Comparison of ENCODE assay signal across 1 cellular context in the genomic region with DNA sequence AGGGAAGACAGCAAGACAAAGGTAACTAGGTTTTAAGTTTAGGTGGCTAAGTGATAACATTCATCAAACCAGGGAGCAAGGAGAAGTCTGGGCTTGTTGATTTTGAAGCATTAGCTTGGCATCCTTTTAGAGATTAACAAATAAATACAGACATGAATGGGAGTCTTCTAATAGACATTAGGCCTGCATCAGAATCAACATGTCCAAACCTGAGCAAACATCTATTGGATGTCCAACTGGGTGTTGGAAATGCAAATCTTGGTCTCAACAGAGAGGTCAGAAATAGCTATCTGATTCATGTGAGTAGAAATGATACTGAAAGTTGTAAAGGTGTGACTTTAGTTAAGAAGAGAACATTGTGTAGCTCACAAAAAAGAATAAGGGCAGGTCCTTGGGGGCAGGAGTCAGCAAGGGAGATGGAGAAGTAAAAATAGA.
TF ChIP-seq lines count a peak whose summit lies in the region.

No MANE protein-coding gene starts in this region.

TF ChIP-seq in GM23338, 12 proteins besides CTCF, POLR2A, EP300 and RAD21 (continued from another document):
- TF ChIP-seq, protein P1, sequence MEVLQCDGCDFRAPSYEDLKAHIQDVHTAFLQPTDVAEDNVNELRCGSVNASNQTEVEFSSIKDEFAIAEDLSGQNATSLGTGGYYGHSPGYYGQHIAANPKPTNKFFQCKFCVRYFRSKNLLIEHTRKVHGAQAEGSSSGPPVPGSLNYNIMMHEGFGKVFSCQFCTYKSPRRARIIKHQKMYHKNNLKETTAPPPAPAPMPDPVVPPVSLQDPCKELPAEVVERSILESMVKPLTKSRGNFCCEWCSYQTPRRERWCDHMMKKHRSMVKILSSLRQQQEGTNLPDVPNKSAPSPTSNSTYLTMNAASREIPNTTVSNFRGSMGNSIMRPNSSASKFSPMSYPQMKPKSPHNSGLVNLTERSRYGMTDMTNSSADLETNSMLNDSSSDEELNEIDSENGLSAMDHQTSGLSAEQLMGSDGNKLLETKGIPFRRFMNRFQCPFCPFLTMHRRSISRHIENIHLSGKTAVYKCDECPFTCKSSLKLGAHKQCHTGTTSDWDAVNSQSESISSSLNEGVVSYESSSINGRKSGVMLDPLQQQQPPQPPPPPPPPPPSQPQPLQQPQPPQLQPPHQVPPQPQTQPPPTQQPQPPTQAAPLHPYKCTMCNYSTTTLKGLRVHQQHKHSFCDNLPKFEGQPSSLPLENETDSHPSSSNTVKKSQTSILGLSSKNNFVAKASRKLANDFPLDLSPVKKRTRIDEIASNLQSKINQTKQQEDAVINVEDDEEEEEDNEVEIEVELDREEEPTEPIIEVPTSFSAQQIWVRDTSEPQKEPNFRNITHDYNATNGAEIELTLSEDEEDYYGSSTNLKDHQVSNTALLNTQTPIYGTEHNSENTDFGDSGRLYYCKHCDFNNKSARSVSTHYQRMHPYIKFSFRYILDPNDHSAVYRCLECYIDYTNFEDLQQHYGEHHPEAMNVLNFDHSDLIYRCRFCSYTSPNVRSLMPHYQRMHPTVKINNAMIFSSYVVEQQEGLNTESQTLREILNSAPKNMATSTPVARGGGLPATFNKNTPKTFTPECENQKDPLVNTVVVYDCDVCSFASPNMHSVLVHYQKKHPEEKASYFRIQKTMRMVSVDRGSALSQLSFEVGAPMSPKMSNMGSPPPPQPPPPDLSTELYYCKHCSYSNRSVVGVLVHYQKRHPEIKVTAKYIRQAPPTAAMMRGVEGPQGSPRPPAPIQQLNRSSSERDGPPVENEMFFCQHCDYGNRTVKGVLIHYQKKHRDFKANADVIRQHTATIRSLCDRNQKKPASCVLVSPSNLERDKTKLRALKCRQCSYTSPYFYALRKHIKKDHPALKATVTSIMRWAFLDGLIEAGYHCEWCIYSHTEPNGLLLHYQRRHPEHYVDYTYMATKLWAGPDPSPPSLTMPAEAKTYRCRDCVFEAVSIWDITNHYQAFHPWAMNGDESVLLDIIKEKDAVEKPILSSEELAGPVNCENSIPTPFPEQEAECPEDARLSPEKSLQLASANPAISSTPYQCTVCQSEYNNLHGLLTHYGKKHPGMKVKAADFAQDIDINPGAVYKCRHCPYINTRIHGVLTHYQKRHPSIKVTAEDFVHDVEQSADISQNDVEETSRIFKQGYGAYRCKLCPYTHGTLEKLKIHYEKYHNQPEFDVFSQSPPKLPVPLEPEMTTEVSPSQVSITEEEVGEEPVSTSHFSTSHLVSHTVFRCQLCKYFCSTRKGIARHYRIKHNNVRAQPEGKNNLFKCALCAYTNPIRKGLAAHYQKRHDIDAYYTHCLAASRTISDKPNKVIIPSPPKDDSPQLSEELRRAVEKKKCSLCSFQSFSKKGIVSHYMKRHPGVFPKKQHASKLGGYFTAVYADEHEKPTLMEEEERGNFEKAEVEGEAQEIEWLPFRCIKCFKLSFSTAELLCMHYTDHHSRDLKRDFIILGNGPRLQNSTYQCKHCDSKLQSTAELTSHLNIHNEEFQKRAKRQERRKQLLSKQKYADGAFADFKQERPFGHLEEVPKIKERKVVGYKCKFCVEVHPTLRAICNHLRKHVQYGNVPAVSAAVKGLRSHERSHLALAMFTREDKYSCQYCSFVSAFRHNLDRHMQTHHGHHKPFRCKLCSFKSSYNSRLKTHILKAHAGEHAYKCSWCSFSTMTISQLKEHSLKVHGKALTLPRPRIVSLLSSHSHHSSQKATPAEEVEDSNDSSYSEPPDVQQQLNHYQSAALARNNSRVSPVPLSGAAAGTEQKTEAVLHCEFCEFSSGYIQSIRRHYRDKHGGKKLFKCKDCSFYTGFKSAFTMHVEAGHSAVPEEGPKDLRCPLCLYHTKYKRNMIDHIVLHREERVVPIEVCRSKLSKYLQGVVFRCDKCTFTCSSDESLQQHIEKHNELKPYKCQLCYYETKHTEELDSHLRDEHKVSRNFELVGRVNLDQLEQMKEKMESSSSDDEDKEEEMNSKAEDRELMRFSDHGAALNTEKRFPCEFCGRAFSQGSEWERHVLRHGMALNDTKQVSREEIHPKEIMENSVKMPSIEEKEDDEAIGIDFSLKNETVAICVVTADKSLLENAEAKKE (CRISPR knock-in tag; IDR thresholded peaks at IDR 0.05) = no peak
